Comparison of ENCODE assay signal across 11 cellular contexts in the genomic region with DNA sequence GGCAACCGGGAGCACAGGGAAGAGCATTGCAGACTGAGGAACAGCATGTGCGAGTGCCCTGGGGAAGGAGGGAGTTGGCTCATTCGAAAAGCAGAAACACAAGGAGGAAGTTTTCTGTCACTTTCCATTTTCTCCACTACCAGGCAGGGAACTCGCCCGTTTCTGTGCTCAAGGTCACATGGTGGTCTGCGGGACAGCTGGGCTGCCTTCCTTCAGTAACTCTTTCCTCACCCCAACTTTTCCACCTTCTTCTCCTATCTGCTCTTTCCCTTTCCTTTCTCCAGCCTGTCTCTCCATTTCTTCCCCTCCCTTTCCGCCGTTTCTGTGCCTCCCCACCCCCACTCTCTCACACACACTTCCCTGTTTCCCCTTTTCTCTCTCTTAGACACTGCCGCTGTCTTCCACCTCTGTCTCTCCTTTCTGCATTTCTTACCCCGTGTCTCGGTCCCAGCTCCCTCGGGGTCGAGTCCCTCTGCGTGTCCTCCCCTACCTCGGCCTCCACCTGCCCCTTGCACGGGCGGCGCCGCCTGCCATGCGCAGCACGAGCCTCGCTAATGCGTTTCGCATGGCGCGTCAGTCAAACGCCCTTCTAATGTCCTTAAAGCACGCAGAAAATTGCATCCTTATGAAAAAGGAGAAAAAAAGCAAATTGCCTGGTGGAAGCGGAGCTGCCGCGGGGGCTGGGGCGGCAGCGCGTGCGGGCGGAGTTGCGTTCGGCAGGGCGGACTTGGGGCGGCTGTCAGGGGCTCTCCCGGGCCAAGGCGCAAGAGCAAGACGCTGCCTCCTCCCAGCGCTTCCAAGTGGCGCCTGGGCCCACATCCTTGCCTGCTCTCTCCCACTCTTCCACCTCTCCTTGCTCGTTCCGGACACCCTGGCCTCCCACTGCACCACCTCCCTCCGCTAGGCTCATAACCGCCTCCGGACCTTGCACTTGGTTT. TPM values are rescaled to one million over a fixed set of nuclear protein-coding genes. Genes with fewer than 3 reads are reported as not detected.
DNase-seq lines count a peak whose midpoint lies in the region; ATAC-seq, FAIRE-seq and TF ChIP-seq lines count a peak whose summit lies in the region.
"Had no signal": no experiment of that assay in that cellular context is flagged by ENCODE, and none has a peak within 500 bp of the region (broad histone marks: within the 10 kb centered on the region; RNA-seq: fewer than 3 reads in every experiment).

No MANE protein-coding gene starts in this region.

- H3K4me2 ChIP-seq in mammary epithelial cell (ENCODE audit: insufficient read depth, low read depth, low read length), result peak overlapping the region; percentile 72

- no peak for TF ChIP-seq CTCF in mammary epithelial cell (conservative IDR thresholded peaks at IDR 0.05 in 1 of 2, IDR thresholded peaks at IDR 0.05 in 1 of 2; ENCODE audit: extremely low read depth in 1 of 2, insufficient read depth in 1 of 2, low read depth in 1 of 2, low read length in 2 of 2)
- TF ChIP-seq CTCF in mucosa of descending colon (IDR thresholded peaks at IDR 0.05), result no peak

- peak overlapping the region; percentile 86 for H2AFZ ChIP-seq in ACC112 (ENCODE audit: low read length, unreplicated experiment)
- H2AFZ ChIP-seq in mammary epithelial cell (ENCODE audit: low read depth, low read length), result peak overlapping the region; percentile 56

- BruUV-seq in mammary epithelial cell (replicated peaks; lab: Mats Ljungman, UMichigan), result no TSS peak

- DNase-seq in Kasumi-1 (lab: John Stamatoyannopoulos, UW) (peak; percentile 62 to 71), mammary epithelial cell (no peak), mucosa of descending colon (peak; percentile 21 to 52 (median 36)), RCC 7860 (ENCODE audit: low spot score) (no peak), HTR-8/SVneo (ENCODE audit: insufficient read length, low spot score) (no peak)

- FAIRE-seq in RCC 7860 (lab: Jason Lieb, UNC), result no peak
- no peak for FAIRE-seq in HTR-8/SVneo (lab: Jason Lieb, UNC)

- no peak overlapping the region for H3K27ac ChIP-seq in ACC112 (ENCODE audit: low read depth, low read length)
- no peak overlapping the region for H3K27ac ChIP-seq in mammary epithelial cell (ENCODE audit: insufficient read depth, low read depth, low read length)
- H3K27ac ChIP-seq: SJSA1 had no signal

- peaks cover 5% of the 10 kb centered on the region for H4K20me1 ChIP-seq in mammary epithelial cell (ENCODE audit: insufficient read depth, low read length)

- dilution Hi-C loops in mammary epithelial cell (cut with HindIII; ENCODE audit: low sequenced_read_pairs), result loop anchor here (10.0 kb wide), 1 partner anchor 71 kb away; no protein-coding TSS in a partner anchor

- intact Hi-C loops in mammary epithelial cell (cut with micrococcal nuclease) (no loop called here), mucosa of descending colon (cut with DNase I, micrococcal nuclease) (no loop called here)

- H3K36me3 ChIP-seq in ACC112 (ENCODE audit: insufficient read depth, low read length), result no peaks in the 10 kb centered on the region
- H3K36me3 ChIP-seq in mammary epithelial cell (ENCODE audit: insufficient read depth, low read length), result no peaks in the 10 kb centered on the region
- no peaks in the 10 kb centered on the region for H3K36me3 ChIP-seq in mucosa of descending colon (ENCODE audit: low read depth)
- H3K36me3 ChIP-seq: SJSA1 had no signal

- no peak overlapping the region for H3K9ac ChIP-seq in mammary epithelial cell (ENCODE audit: insufficient read depth, low read length)

- peak overlapping the region; percentile 91 for H3K4me3 ChIP-seq in ACC112 (ENCODE audit: low read depth, low read length)
- peak overlapping the region in 1 of 3 experiments; percentile 26 for H3K4me3 ChIP-seq in mammary epithelial cell (replicated peaks in 1 of 3; ENCODE audit: insufficient read depth in 1 of 3, low read depth in 2 of 3, low read length in 3 of 3)
- H3K4me3 ChIP-seq in mucosa of descending colon, result no peak overlapping the region
- H3K4me3 ChIP-seq: SJSA1 had no signal

- H3K79me2 ChIP-seq in ACC112 (ENCODE audit: control insufficient read depth, insufficient read depth, low read length, unreplicated experiment) (no peaks in the 10 kb centered on the region), mammary epithelial cell (ENCODE audit: insufficient read depth, low read length) (no peaks in the 10 kb centered on the region)

- H3K9me3 ChIP-seq in mammary epithelial cell (replicated peaks; ENCODE audit: insufficient read depth, low read length), result no peaks in the 10 kb centered on the region
- H3K9me3 ChIP-seq in mucosa of descending colon, result no peaks in the 10 kb centered on the region
- H3K9me3 ChIP-seq: SJSA1 had no signal

- in situ Hi-C loops in mammary epithelial cell (cut with MboI; ENCODE audit: low sequenced_read_pairs in 2 of 2), result no loop called here

- CTCF ChIA-PET in mammary epithelial cell (lab: Charles Lee; ENCODE audit: low non-redundant PET), result no interaction called here

- 5% methylated on average over 36 of the region's 50 CpGs for WGBS in mammary epithelial cell (ENCODE audit: low coverage, missing lambda C conversion rate)

- peaks cover 92% of the 10 kb centered on the region for H3K27me3 ChIP-seq in ACC112 (ENCODE audit: insufficient read depth, low read length)
- H3K27me3 ChIP-seq in mammary epithelial cell (ENCODE audit: insufficient read depth, low read length), result peaks cover 48% of the 10 kb centered on the region

- H3K4me1 ChIP-seq in ACC112 (ENCODE audit: control insufficient read depth, insufficient read depth, low read length, unreplicated experiment) (no peaks in the 10 kb centered on the region), mammary epithelial cell (ENCODE audit: insufficient read depth, low read length) (peaks cover under 1% of the 10 kb centered on the region), mucosa of descending colon (ENCODE audit: low read depth) (peaks cover 1% of the 10 kb centered on the region)
- H3K4me1 ChIP-seq: SJSA1 had no signal

- ATAC-seq in mucosa of descending colon, result peak; percentile 39
- no peak for ATAC-seq in HG02884 (IDR thresholded peaks at IDR 0.05; ENCODE audit: unreplicated experiment)
- no peak for ATAC-seq in GM21423 (IDR thresholded peaks at IDR 0.05; ENCODE audit: unreplicated experiment)

RNA-seq across cellular contexts. Expression of a gene that starts 9.5 kb away (rescaled TPM):
- not detected for total RNA-seq in mammary epithelial cell
- polyA plus RNA-seq in mammary epithelial cell, result 0.07 TPM
- polyA minus RNA-seq in mammary epithelial cell, result not detected
- under 1 TPM in 1 of 3 donors, not detected in 2; 0.17 TPM for total RNA-seq in mucosa of descending colon
- total RNA-seq: G401, pulmonary artery endothelial cell, SJSA1 had no signal

Comparison
In these comparisons a context has a peak if more than half of its experiments do, and no peak if none do; other contexts are left out.
1. DNase-seq: peak in Kasumi-1 (2 of 2) and mucosa of descending colon (3 of 3); none in mammary epithelial cell (single experiment), RCC 7860 (single experiment) and HTR-8/SVneo (single experiment).